In the genomic region with DNA sequence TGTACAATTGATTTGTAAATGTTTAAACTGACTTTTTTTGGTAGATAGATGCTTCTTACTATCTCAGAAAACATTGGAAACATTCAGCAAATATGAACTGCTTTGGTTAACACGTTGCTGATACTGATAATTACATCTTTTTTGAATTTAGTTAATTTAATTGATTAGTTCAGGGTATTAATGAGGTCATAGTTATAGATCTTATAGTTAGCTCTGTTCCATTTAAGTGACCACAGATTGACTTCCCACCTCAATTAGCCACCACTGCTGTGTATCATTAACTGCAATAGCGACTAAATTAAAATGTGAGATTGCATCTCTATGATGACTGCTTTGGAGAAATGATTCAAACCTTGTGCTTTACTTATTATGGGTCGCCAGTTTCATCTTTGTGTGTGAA, we compare ENCODE assay signal across 40 cellular contexts.
"Had no signal": no experiment of that assay in that cellular context is flagged by ENCODE, and none has a peak within 500 bp of the region (broad histone marks: within the 10 kb centered on the region; RNA-seq: fewer than 3 reads in every experiment).

No MANE protein-coding gene starts in this region.

- FAIRE-seq: astrocyte, bronchial epithelial cell had no signal

- H3K4me1 Mint-ChIP-seq: activated naive CD4-positive, alpha-beta T cell treated with anti-CD3 and anti-CD28 coated beads, Interleukin-2, amount 10 ng/mL, durations not matched to agents 7 days and 5 days; activated naive CD4-positive, alpha-beta T cell treated with anti-CD3 and anti-CD28 coated beads, Interleukin-2, amount 50 U/mL, for 24 hours; activated naive CD8-positive, alpha-beta T cell treated with anti-CD3 and anti-CD28 coated beads for 36 hours; activated naive CD8-positive, alpha-beta T cell treated with anti-CD3 and anti-CD28 coated beads, Interleukin-2, amount 10 ng/mL, durations not matched to agents 7 days and 5 days; activated naive CD8-positive, alpha-beta T cell treated with anti-CD3 and anti-CD28 coated beads, Interleukin-2, amount 50 U/mL, for 24 hours; activated T-helper 17 cell treated with anti-CD3 and anti-CD28 coated beads, Interleukin-2, amount 50 U/mL, for 72 hours; brain; central memory CD8-positive, alpha-beta T cell had no signal

- H3K27me3 Mint-ChIP-seq: activated naive CD4-positive, alpha-beta T cell treated with anti-CD3 and anti-CD28 coated beads, Interleukin-2, amount 10 ng/mL, durations not matched to agents 7 days and 5 days; activated naive CD4-positive, alpha-beta T cell treated with anti-CD3 and anti-CD28 coated beads, Interleukin-2, amount 50 U/mL, for 24 hours; activated naive CD8-positive, alpha-beta T cell; activated naive CD8-positive, alpha-beta T cell treated with anti-CD3 and anti-CD28 coated beads for 36 hours; activated naive CD8-positive, alpha-beta T cell treated with anti-CD3 and anti-CD28 coated beads, Interleukin-2, amount 10 ng/mL, durations not matched to agents 7 days and 5 days; activated naive CD8-positive, alpha-beta T cell treated with anti-CD3 and anti-CD28 coated beads, Interleukin-2, amount 50 U/mL, for 24 hours; activated T-cell treated with anti-CD3 and anti-CD28 coated beads, Interleukin-2, amount 50 U/mL, for 24 hours; activated T-helper 17 cell treated with anti-CD3 and anti-CD28 coated beads, Interleukin-2, amount 50 U/mL, for 72 hours; central memory CD8-positive, alpha-beta T cell had no signal

- H3K27ac ChIP-seq: adrenal gland, body of pancreas, brain microvascular endothelial cell, breast epithelium, cardiac muscle cell had no signal

- H3K4me3 Mint-ChIP-seq: activated naive CD4-positive, alpha-beta T cell treated with anti-CD3 and anti-CD28 coated beads for 36 hours; activated naive CD4-positive, alpha-beta T cell treated with anti-CD3 and anti-CD28 coated beads, Interleukin-2, amount 10 ng/mL, durations not matched to agents 7 days and 5 days; activated naive CD4-positive, alpha-beta T cell treated with anti-CD3 and anti-CD28 coated beads, Interleukin-2, amount 50 U/mL, for 24 hours; activated naive CD8-positive, alpha-beta T cell; activated naive CD8-positive, alpha-beta T cell treated with anti-CD3 and anti-CD28 coated beads for 36 hours; activated naive CD8-positive, alpha-beta T cell treated with anti-CD3 and anti-CD28 coated beads, Interleukin-2, amount 10 ng/mL, durations not matched to agents 7 days and 5 days; activated naive CD8-positive, alpha-beta T cell treated with anti-CD3 and anti-CD28 coated beads, Interleukin-2, amount 50 U/mL, for 24 hours; activated T-cell treated with anti-CD3 and anti-CD28 coated beads, Interleukin-2, amount 50 U/mL, for 24 hours; activated T-cell treated with anti-CD3 and anti-CD28 coated beads, Interleukin-2, amount 50 U/mL, for 4 hours; activated T-cell treated with anti-CD3 and anti-CD28 coated beads, Interleukin-2, amount 50 U/mL, for 72 hours; activated T-helper 1 cell treated with anti-CD3 and anti-CD28 coated beads, Interleukin-12 subunit alpha, Interleukin-12 subunit beta, Interleukin-2, Interleukin-4 antibody, amounts not matched to agents 30 ng/mL and 10 ng/mL and 1 ng/mL, durations not matched to agents 14 hours and 24 hours and 36 hours; activated T-helper 17 cell treated with anti-CD3 and anti-CD28 coated beads, Interleukin-2, amount 50 U/mL, for 72 hours; brain; central memory CD8-positive, alpha-beta T cell had no signal

- H3K27me3 ChIP-seq: adrenal gland, body of pancreas, brain microvascular endothelial cell, breast epithelium, cardiac muscle cell had no signal

- H3K4me3 ChIP-seq: adrenal gland, body of pancreas, breast epithelium, cardiac muscle cell had no signal

- H3K9me3 Mint-ChIP-seq: activated naive CD4-positive, alpha-beta T cell treated with anti-CD3 and anti-CD28 coated beads, Interleukin-2, amount 10 ng/mL, durations not matched to agents 7 days and 5 days; activated naive CD4-positive, alpha-beta T cell treated with anti-CD3 and anti-CD28 coated beads, Interleukin-2, amount 50 U/mL, for 24 hours; activated naive CD8-positive, alpha-beta T cell treated with anti-CD3 and anti-CD28 coated beads for 36 hours; activated naive CD8-positive, alpha-beta T cell treated with anti-CD3 and anti-CD28 coated beads, Interleukin-2, amount 10 ng/mL, durations not matched to agents 7 days and 5 days; activated T-helper 1 cell treated with anti-CD3 and anti-CD28 coated beads, Interleukin-12 subunit alpha, Interleukin-12 subunit beta, Interleukin-2, Interleukin-4 antibody, amounts not matched to agents 30 ng/mL and 10 ng/mL and 1 ng/mL, durations not matched to agents 14 hours and 24 hours and 36 hours; activated T-helper 17 cell treated with anti-CD3 and anti-CD28 coated beads, Interleukin-2, amount 50 U/mL, for 72 hours; activated T-helper 2 cell treated with anti-CD3 and anti-CD28 coated beads, Interferon-gamma antibody, Interleukin-2, Interleukin-4, amounts not matched to agents 10 μg/mL and 5 μg/mL and 100 μg/mL, durations not matched to agents 14 hours and 24 hours and 36 hours had no signal

- H3K36me3 ChIP-seq: adrenal gland, brain microvascular endothelial cell, breast epithelium, cardiac muscle cell had no signal

- H3K36me3 Mint-ChIP-seq: activated naive CD4-positive, alpha-beta T cell treated with anti-CD3 and anti-CD28 coated beads, Interleukin-2, amount 10 ng/mL, durations not matched to agents 7 days and 5 days; activated naive CD4-positive, alpha-beta T cell treated with anti-CD3 and anti-CD28 coated beads, Interleukin-2, amount 50 U/mL, for 24 hours; activated naive CD4-positive, alpha-beta T cell treated with anti-CD3 and anti-CD28 coated beads, Interleukin-2, amount 50 U/mL, for 72 hours; activated naive CD8-positive, alpha-beta T cell; activated naive CD8-positive, alpha-beta T cell treated with anti-CD3 and anti-CD28 coated beads for 36 hours; activated naive CD8-positive, alpha-beta T cell treated with anti-CD3 and anti-CD28 coated beads, Interleukin-2, amount 10 ng/mL, durations not matched to agents 7 days and 5 days; brain had no signal

- H3K27ac Mint-ChIP-seq: activated naive CD4-positive, alpha-beta T cell treated with anti-CD3 and anti-CD28 coated beads for 36 hours; activated naive CD4-positive, alpha-beta T cell treated with anti-CD3 and anti-CD28 coated beads, Interleukin-2, amount 10 ng/mL, durations not matched to agents 7 days and 5 days; activated naive CD4-positive, alpha-beta T cell treated with anti-CD3 and anti-CD28 coated beads, Interleukin-2, amount 50 U/mL, for 24 hours; activated naive CD4-positive, alpha-beta T cell treated with anti-CD3 and anti-CD28 coated beads, Interleukin-2, amount 50 U/mL, for 72 hours; activated naive CD8-positive, alpha-beta T cell; activated naive CD8-positive, alpha-beta T cell treated with anti-CD3 and anti-CD28 coated beads for 36 hours; activated naive CD8-positive, alpha-beta T cell treated with anti-CD3 and anti-CD28 coated beads, Interleukin-2, amount 10 ng/mL, durations not matched to agents 7 days and 5 days; activated naive CD8-positive, alpha-beta T cell treated with anti-CD3 and anti-CD28 coated beads, Interleukin-2, amount 50 U/mL, for 24 hours; activated T-cell treated with anti-CD3 and anti-CD28 coated beads, Interleukin-2, amount 50 U/mL, for 24 hours; activated T-cell treated with anti-CD3 and anti-CD28 coated beads, Interleukin-2, amount 50 U/mL, for 72 hours; activated T-helper 1 cell treated with anti-CD3 and anti-CD28 coated beads, Interleukin-12 subunit alpha, Interleukin-12 subunit beta, Interleukin-2, Interleukin-4 antibody, amounts not matched to agents 30 ng/mL and 10 ng/mL and 1 ng/mL, durations not matched to agents 14 hours and 24 hours and 36 hours; activated T-helper 17 cell treated with anti-CD3 and anti-CD28 coated beads, Interleukin-2, amount 50 U/mL, for 72 hours; activated T-helper 2 cell treated with anti-CD3 and anti-CD28 coated beads, Interferon-gamma antibody, Interleukin-2, Interleukin-4, amounts not matched to agents 10 μg/mL and 5 μg/mL and 100 μg/mL, durations not matched to agents 14 hours and 24 hours and 36 hours; brain had no signal

- H3K4me1 ChIP-seq: adrenal gland, body of pancreas, breast epithelium had no signal

- DNase-seq: activated effector memory CD4-positive, alpha-beta T cell treated with anti-CD3 and anti-CD28 coated beads, Interleukin-2, amount 50 U/mL, for 16 hours; activated effector memory CD4-positive, alpha-beta T cell treated with Interleukin-2 at 50 U/mL for 16 hours; activated gamma-delta T cell; activated gamma-delta T cell treated with Interleukin-2 at 50 U/mL for 16 hours; activated naive CD4-positive, alpha-beta T cell; activated naive CD4-positive, alpha-beta T cell treated with anti-CD3 and anti-CD28 coated beads for 36 hours; activated naive CD4-positive, alpha-beta T cell treated with anti-CD3 and anti-CD28 coated beads, Interleukin-2, amount 10 ng/mL, durations not matched to agents 7 days and 5 days; activated naive CD4-positive, alpha-beta T cell treated with anti-CD3 and anti-CD28 coated beads, Interleukin-2, amount 50 U/mL, for 16 hours; activated naive CD4-positive, alpha-beta T cell treated with Interleukin-2 at 50 U/mL for 16 hours; activated naive CD8-positive, alpha-beta T cell treated with anti-CD3 and anti-CD28 coated beads for 36 hours; activated naive CD8-positive, alpha-beta T cell treated with anti-CD3 and anti-CD28 coated beads, Interleukin-2, amount 10 ng/mL, durations not matched to agents 7 days and 5 days; activated naive CD8-positive, alpha-beta T cell treated with anti-CD3 and anti-CD28 coated beads, Interleukin-2, amount 50 U/mL, for 24 hours; activated T-cell treated with anti-CD3 and anti-CD28 coated beads for 4 hours; activated T-cell treated with anti-CD3 and anti-CD28 coated beads, Interleukin-2, amount 50 U/mL, for 1 hour; activated T-cell treated with anti-CD3 and anti-CD28 coated beads, Interleukin-2, amount 50 U/mL, for 24 hours; activated T-cell treated with anti-CD3 and anti-CD28 coated beads, Interleukin-2, amount 50 U/mL, for 4 hours; activated T-cell treated with anti-CD3 and anti-CD28 coated beads, Interleukin-2, amount 50 U/mL, for 48 hours; activated T-cell treated with anti-CD3 and anti-CD28 coated beads, Interleukin-2, amount 50 U/mL, for 72 hours; adrenal gland; amniotic stem cell; amygdala; anterior cingulate cortex; aorta; body of pancreas; brain microvascular endothelial cell; caudate nucleus; central memory CD4-positive, alpha-beta T cell; cerebellar nuclear complex had no signal

- ATAC-seq: activated naive CD4-positive, alpha-beta T cell treated with anti-CD3 and anti-CD28 coated beads, Interleukin-2, amount 50 U/mL, for 72 hours; activated naive CD8-positive, alpha-beta T cell treated with anti-CD3 and anti-CD28 coated beads, Interleukin-2, amount 50 U/mL, for 24 hours; activated T-cell treated with anti-CD3 and anti-CD28 coated beads, Interleukin-2, amount 50 U/mL, for 4 hours; activated T-cell treated with anti-CD3 and anti-CD28 coated beads, Interleukin-2, amount 50 U/mL, for 72 hours; activated T-helper 17 cell treated with anti-CD3 and anti-CD28 coated beads, Interleukin-2, amount 50 U/mL, for 72 hours; body of pancreas had no signal

- H3K9me3 ChIP-seq: adrenal gland, body of pancreas, breast epithelium had no signal
